Comparison of ENCODE assay signal across 8 cellular contexts in genomic region chr5:15013654-15014463, GRCh38.
DNase-seq lines count a peak whose midpoint lies in the region; ATAC-seq, FAIRE-seq and TF ChIP-seq lines count a peak whose summit lies in the region.

No MANE protein-coding gene starts in this region.

- H3K9me2 ChIP-seq in GM23338 (ENCODE audit: insufficient read depth) (no peaks in the 10 kb centered on the region), SU-DHL-6 (replicated peaks; ENCODE audit: insufficient read depth, low read length) (no peaks in the 10 kb centered on the region)

- H3K4me1 Mint-ChIP-seq in GM23338, result peaks cover 5% of the 10 kb centered on the region
- peaks cover 27% of the 10 kb centered on the region for H3K4me1 Mint-ChIP-seq in osteocyte (ENCODE audit: unreplicated experiment)
- H3K4me1 Mint-ChIP-seq in activated CD8-positive, alpha-beta memory T cell treated with anti-CD3 and anti-CD28 coated beads, Interleukin-2, amount 10 ng/mL, durations not matched to agents 7 days and 5 days, result no peaks in the 10 kb centered on the region

- peaks cover 7% of the 10 kb centered on the region for H3K36me3 Mint-ChIP-seq in GM23338 (ENCODE audit: low read depth)
- H3K36me3 Mint-ChIP-seq in osteocyte (ENCODE audit: unreplicated experiment), result no peaks in the 10 kb centered on the region
- peaks cover 1% of the 10 kb centered on the region for H3K36me3 Mint-ChIP-seq in activated CD8-positive, alpha-beta memory T cell treated with anti-CD3 and anti-CD28 coated beads, Interleukin-2, amount 10 ng/mL, durations not matched to agents 7 days and 5 days

- peaks cover 6% of the 10 kb centered on the region for H3K4me1 ChIP-seq in GM23338 (ENCODE audit: insufficient read depth)

- FAIRE-seq in D721Med (lab: Jason Lieb, UNC), result peak; percentile 70

- no peaks in the 10 kb centered on the region for H3K36me3 ChIP-seq in GM23338 (ENCODE audit: insufficient read depth)
- H3K36me3 ChIP-seq in SU-DHL-6 (ENCODE audit: low read length), result no peaks in the 10 kb centered on the region

- no peaks in the 10 kb centered on the region for H4K20me1 ChIP-seq in GM23338 (replicated peaks; ENCODE audit: insufficient read depth)
- no peaks in the 10 kb centered on the region for H4K20me1 ChIP-seq in SU-DHL-6 (ENCODE audit: low read depth, low read length)

- H2AFZ ChIP-seq in GM23338, result no peak overlapping the region
- no peak overlapping the region for H2AFZ ChIP-seq in SU-DHL-6 (ENCODE audit: low read depth, low read length, severe bottlenecking)

- H3K27me3 ChIP-seq in GM23338 (ENCODE audit: insufficient read depth) (no peaks in the 10 kb centered on the region), SU-DHL-6 (ENCODE audit: low read length) (no peaks in the 10 kb centered on the region)

- no peaks in the 10 kb centered on the region for H3K79me2 ChIP-seq in GM23338 (replicated peaks; ENCODE audit: insufficient read depth)
- H3K79me2 ChIP-seq in SU-DHL-6 (ENCODE audit: insufficient read depth, low read length), result no peaks in the 10 kb centered on the region

- H3K4me3 Mint-ChIP-seq in GM23338 (no peak overlapping the region), osteocyte (ENCODE audit: unreplicated experiment) (no peak overlapping the region)
- H3K4me3 Mint-ChIP-seq in activated CD8-positive, alpha-beta memory T cell treated with anti-CD3 and anti-CD28 coated beads, Interleukin-2, amount 10 ng/mL, durations not matched to agents 7 days and 5 days, result no peak overlapping the region

- no peak overlapping the region for H3K27ac Mint-ChIP-seq in GM23338
- no peak overlapping the region for H3K27ac Mint-ChIP-seq in osteocyte (ENCODE audit: unreplicated experiment)
- H3K27ac Mint-ChIP-seq in activated CD8-positive, alpha-beta memory T cell treated with anti-CD3 and anti-CD28 coated beads, Interleukin-2, amount 10 ng/mL, durations not matched to agents 7 days and 5 days, result no peak overlapping the region

- peaks cover 7% of the 10 kb centered on the region; the same call in 2 of the 3 replicates for H3K9me3 Mint-ChIP-seq in GM23338
- no peaks in the 10 kb centered on the region for H3K9me3 Mint-ChIP-seq in osteocyte (ENCODE audit: unreplicated experiment)
- no peaks in the 10 kb centered on the region for H3K9me3 Mint-ChIP-seq in activated CD8-positive, alpha-beta memory T cell treated with anti-CD3 and anti-CD28 coated beads, Interleukin-2, amount 10 ng/mL, durations not matched to agents 7 days and 5 days (ENCODE audit: low read depth)

- no peak overlapping the region for H3K27ac ChIP-seq in GM23338 (ENCODE audit: low read depth)
- H3K27ac ChIP-seq in SU-DHL-6 (ENCODE audit: low read depth, low read length), result no peak overlapping the region

- CTCF ChIA-PET in activated CD8-positive, alpha-beta memory T cell treated with anti-CD3 and anti-CD28 coated beads, Interleukin-2, amount 10 ng/mL, durations not matched to agents 7 days and 5 days (lab: Charles Lee), result interaction anchor here (0.9 to 2.5 kb wide), 9 partner anchors 10 to 677 kb away, joined by 3 to 10 read pairs (median 6); no protein-coding TSS in a partner anchor

- H3K9ac ChIP-seq in SU-DHL-6 (ENCODE audit: low read length), result no peak overlapping the region

- H3K27me3 Mint-ChIP-seq in GM23338 (ENCODE audit: insufficient read depth, low read depth, poor library complexity) (peaks cover 2% of the 10 kb centered on the region), osteocyte (ENCODE audit: unreplicated experiment) (no peaks in the 10 kb centered on the region)
- peaks cover 7% of the 10 kb centered on the region for H3K27me3 Mint-ChIP-seq in activated CD8-positive, alpha-beta memory T cell treated with anti-CD3 and anti-CD28 coated beads, Interleukin-2, amount 10 ng/mL, durations not matched to agents 7 days and 5 days

- H3F3A ChIP-seq in GM23338 (replicated peaks; ENCODE audit: low read depth) (no peaks in the 10 kb centered on the region), SU-DHL-6 (ENCODE audit: insufficient read depth) (no peaks in the 10 kb centered on the region)

- H3K4me2 ChIP-seq in GM23338 (no peak overlapping the region), SU-DHL-6 (ENCODE audit: low read depth, low read length, poor library complexity, severe bottlenecking) (no peak overlapping the region)

- peak; percentile 73 for TF ChIP-seq CTCF in D721Med (IDR thresholded peaks at IDR 0.05; ENCODE audit: insufficient read depth, missing control alignments)
- peak; percentile 63 to 83 for TF ChIP-seq CTCF in GM23338 (conservative IDR thresholded peaks at IDR 0.05; ENCODE audit: low read depth in 2 of 2)
- TF ChIP-seq CTCF in SU-DHL-6 (IDR thresholded peaks at IDR 0.05; ENCODE audit: insufficient read depth, low read length, poor library complexity, severe bottlenecking), result peak; percentile 48
- peak; percentile 52 for TF ChIP-seq CTCF in fibroblast of the aortic adventitia (IDR thresholded peaks at IDR 0.05; ENCODE audit: insufficient read depth, low read length)
- peak; percentile 80 for TF ChIP-seq CTCF in osteocyte (IDR thresholded peaks at IDR 0.05)

- ATAC-seq in GM23338 (peak; percentile 91), HG02623 (IDR thresholded peaks at IDR 0.05; ENCODE audit: unreplicated experiment) (no peak)
- ATAC-seq in activated CD8-positive, alpha-beta memory T cell treated with anti-CD3 and anti-CD28 coated beads, Interleukin-2, amount 10 ng/mL, durations not matched to agents 7 days and 5 days, result no peak

- no peak overlapping the region for H3K4me3 ChIP-seq in GM23338
- no peak overlapping the region for H3K4me3 ChIP-seq in SU-DHL-6 (ENCODE audit: insufficient read depth, low read length, poor library complexity, severe bottlenecking)
- no peak overlapping the region for H3K4me3 ChIP-seq in fibroblast of the aortic adventitia (ENCODE audit: low read depth, low read length)

- no peaks in the 10 kb centered on the region for H3K9me3 ChIP-seq in SU-DHL-6 (ENCODE audit: insufficient read depth, low read length)

- peak; percentile 42 for DNase-seq in D721Med (ENCODE audit: insufficient read length, low spot score)
- DNase-seq in GM23338 (ENCODE audit: low spot score), result peak; percentile 88
- DNase-seq in NCI-H1092 treated with DMSO at 0.1 percent for 48 hours (lab: John Stamatoyannopoulos, UW), result peak; percentile 51
- peak; percentile 90 for DNase-seq in fibroblast of the aortic adventitia (ENCODE audit: low read depth)
- no peak for DNase-seq in osteocyte (ENCODE audit: extremely low spot score, unreplicated experiment)
- DNase-seq in activated CD8-positive, alpha-beta memory T cell treated with anti-CD3 and anti-CD28 coated beads, Interleukin-2, amount 10 ng/mL, durations not matched to agents 7 days and 5 days, result no peak

TF ChIP-seq in GM23338, 12 proteins besides CTCF, POLR2A, EP300 and RAD21:
- TF ChIP-seq EZH2 (IDR thresholded peaks at IDR 0.05; ENCODE audit: low read depth, unreplicated experiment), result no peak
- TF ChIP-seq, protein P1, sequence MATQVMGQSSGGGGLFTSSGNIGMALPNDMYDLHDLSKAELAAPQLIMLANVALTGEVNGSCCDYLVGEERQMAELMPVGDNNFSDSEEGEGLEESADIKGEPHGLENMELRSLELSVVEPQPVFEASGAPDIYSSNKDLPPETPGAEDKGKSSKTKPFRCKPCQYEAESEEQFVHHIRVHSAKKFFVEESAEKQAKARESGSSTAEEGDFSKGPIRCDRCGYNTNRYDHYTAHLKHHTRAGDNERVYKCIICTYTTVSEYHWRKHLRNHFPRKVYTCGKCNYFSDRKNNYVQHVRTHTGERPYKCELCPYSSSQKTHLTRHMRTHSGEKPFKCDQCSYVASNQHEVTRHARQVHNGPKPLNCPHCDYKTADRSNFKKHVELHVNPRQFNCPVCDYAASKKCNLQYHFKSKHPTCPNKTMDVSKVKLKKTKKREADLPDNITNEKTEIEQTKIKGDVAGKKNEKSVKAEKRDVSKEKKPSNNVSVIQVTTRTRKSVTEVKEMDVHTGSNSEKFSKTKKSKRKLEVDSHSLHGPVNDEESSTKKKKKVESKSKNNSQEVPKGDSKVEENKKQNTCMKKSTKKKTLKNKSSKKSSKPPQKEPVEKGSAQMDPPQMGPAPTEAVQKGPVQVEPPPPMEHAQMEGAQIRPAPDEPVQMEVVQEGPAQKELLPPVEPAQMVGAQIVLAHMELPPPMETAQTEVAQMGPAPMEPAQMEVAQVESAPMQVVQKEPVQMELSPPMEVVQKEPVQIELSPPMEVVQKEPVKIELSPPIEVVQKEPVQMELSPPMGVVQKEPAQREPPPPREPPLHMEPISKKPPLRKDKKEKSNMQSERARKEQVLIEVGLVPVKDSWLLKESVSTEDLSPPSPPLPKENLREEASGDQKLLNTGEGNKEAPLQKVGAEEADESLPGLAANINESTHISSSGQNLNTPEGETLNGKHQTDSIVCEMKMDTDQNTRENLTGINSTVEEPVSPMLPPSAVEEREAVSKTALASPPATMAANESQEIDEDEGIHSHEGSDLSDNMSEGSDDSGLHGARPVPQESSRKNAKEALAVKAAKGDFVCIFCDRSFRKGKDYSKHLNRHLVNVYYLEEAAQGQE (IDR thresholded peaks at IDR 0.05; ENCODE audit: unreplicated experiment), result no peak
- TF ChIP-seq ZNF114 (CRISPR knock-in tag; IDR thresholded peaks at IDR 0.05), result no peak
- TF ChIP-seq NANOG (IDR thresholded peaks at IDR 0.05; ENCODE audit: borderline replicate concordance), result no peak
- TF ChIP-seq CREB1 (CRISPR knock-in tag; IDR thresholded peaks at IDR 0.05; ENCODE audit: low read depth), result no peak

Comparison
In these comparisons a context has a peak if more than half of its experiments do, and no peak if none do; other contexts are left out.
1. DNase-seq: peak in D721Med (single experiment), GM23338 (single experiment), NCI-H1092 treated with DMSO at 0.1 percent for 48 hours (single experiment) and fibroblast of the aortic adventitia (single experiment); none in osteocyte (single experiment) and activated CD8-positive, alpha-beta memory T cell treated with anti-CD3 and anti-CD28 coated beads, Interleukin-2, amount 10 ng/mL, durations not matched to agents 7 days and 5 days (single experiment).
2. Peak in every context shown above with its lines, with median percentiles within 50 percentile points of each other: CTCF ChIP-seq.